ENCODE assay signal across 26 cellular contexts in the genomic region with DNA sequence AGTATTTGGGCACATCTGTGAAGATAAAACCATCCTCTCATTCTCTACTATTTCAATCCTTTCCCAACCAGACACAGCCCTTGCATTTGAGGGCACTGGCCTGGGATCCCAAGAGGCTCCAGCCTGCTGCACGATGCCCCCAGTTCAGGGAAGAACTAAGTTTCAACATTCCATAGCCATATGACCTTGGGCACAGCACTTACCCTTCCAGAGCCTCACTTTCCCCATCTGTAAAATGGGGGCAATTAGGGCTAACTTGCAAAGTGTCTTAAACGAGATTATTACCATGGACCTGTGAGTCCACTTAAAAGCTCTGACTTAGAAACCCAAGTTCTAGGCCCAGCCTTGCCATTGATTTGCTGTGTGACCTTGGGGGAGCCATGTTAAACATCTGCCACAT. TPM values are rescaled to one million over a fixed set of nuclear protein-coding genes. Genes with fewer than 3 reads are reported as not detected.
A peak's percentile ranks its signal among the peaks of the same experiment; 100 is the strongest.
DNase-seq lines count a peak whose midpoint lies in the region; ATAC-seq, FAIRE-seq and TF ChIP-seq lines count a peak whose summit lies in the region.
"Had no signal": no experiment of that assay in that cellular context is flagged by ENCODE, and none has a peak within 500 bp of the region (broad histone marks: within the 10 kb centered on the region; RNA-seq: fewer than 3 reads in every experiment).

No MANE protein-coding gene starts in this region.

- 0% methylated on average over 2 of the region's 2 CpGs for WGBS in K562 (ENCODE audit: insufficient coverage, low coverage, missing lambda C conversion rate)
- 75 to 92% (median 80%) methylated on average over 2 of the region's 2 CpGs for WGBS in spleen, 5 donors

- peaks cover 11% of the 10 kb centered on the region; the same call in 1 of the 2 replicates for H4K20me1 ChIP-seq in K562 (replicated peaks; ENCODE audit: control insufficient read depth, insufficient read depth, low read length)
- H4K20me1 ChIP-seq: BLaER1 had no signal

- H3K4me2 ChIP-seq in K562 (ENCODE audit: insufficient read depth, low read length): no peak overlapping the region
- H3K4me2 ChIP-seq: BLaER1 had no signal

- H3K36me3 ChIP-seq in K562 (ENCODE audit: control insufficient read depth, insufficient read depth, low read length): no peaks in the 10 kb centered on the region
- no peaks in the 10 kb centered on the region for H3K36me3 ChIP-seq in spleen
- H3K36me3 ChIP-seq: BE2C, BLaER1 had no signal

- H3K4me3 Mint-ChIP-seq in CD14-positive monocyte: no peak overlapping the region
- H3K4me3 Mint-ChIP-seq: CD4-positive, alpha-beta T cell; CD8-positive, alpha-beta T cell had no signal

- no TSS peak for BruUV-seq in K562 (replicated peaks; lab: Mats Ljungman, UMichigan)

- H3K9me1 ChIP-seq in K562 (ENCODE audit: control insufficient read depth, insufficient read depth, low read length): no peaks in the 10 kb centered on the region

- in situ Hi-C loops in K562 (cut with MboI) (no loop called here), KBM-7 (cut with MboI; ENCODE audit: low pct_unique_long_range_greater_than_20kb, low sequenced_read_pairs) (no loop called here)

- H3K9ac ChIP-seq in K562 (ENCODE audit: insufficient read depth in 1 of 2, low read depth in 2 of 2, low read length in 2 of 2): no peak overlapping the region
- H3K9ac ChIP-seq: BLaER1 had no signal

- H3K4me1 ChIP-seq in K562 (replicated peaks in 1 of 2; ENCODE audit: control insufficient read depth in 2 of 2, insufficient read depth in 2 of 2, low read length in 2 of 2): peaks cover 4 to 6% of the 10 kb centered on the region in 2 experiments; a peak in 3 of 5 replicates
- H3K4me1 ChIP-seq in spleen: no peaks in the 10 kb centered on the region
- H3K4me1 ChIP-seq: BE2C, BLaER1, Caco-2 had no signal

- no peak for TF ChIP-seq EP300 in K562 (IDR thresholded peaks at IDR 0.05; ENCODE audit: low read length)

- POLR2A ChIA-PET in K562 (lab: Yijun Ruan, JAX): interaction anchor here (0.6 to 0.8 kb wide), 2 partner anchors 12 to 17 kb away, joined by 3 to 5 read pairs; no protein-coding TSS in a partner anchor

- TF ChIP-seq CTCF in CD14-positive monocyte (IDR thresholded peaks at IDR 0.05): no peak
- no peak for TF ChIP-seq CTCF in K562 (IDR thresholded peaks at IDR 0.05 in 2 of 3, conservative IDR thresholded peaks at IDR 0.05 in 1 of 3; ENCODE audit: insufficient read depth in 2 of 3, low read depth in 1 of 3, low read length in 3 of 3)
- no peak for TF ChIP-seq CTCF in spleen (IDR thresholded peaks at IDR 0.05 in 8 of 11, conservative IDR thresholded peaks at IDR 0.05 in 3 of 11)

- peaks cover 0 to 3% (median 2%) of the 10 kb centered on the region in 3 donors for H3K27me3 Mint-ChIP-seq in CD14-positive monocyte (ENCODE audit: low read depth in 3 of 3)
- H3K27me3 Mint-ChIP-seq: CD4-positive, alpha-beta T cell had no signal

- H3K4me3 ChIP-seq in K562: no peak overlapping the region
- no peak overlapping the region for H3K4me3 ChIP-seq in spleen
- H3K4me3 ChIP-seq: BLaER1, GM12878 had no signal

- H3K9me3 Mint-ChIP-seq in CD14-positive monocyte: peaks cover 0 to 10% (median 0%) of the 10 kb centered on the region in 7 donors
- H3K9me3 Mint-ChIP-seq: CD4-positive, alpha-beta T cell; CD8-positive, alpha-beta T cell had no signal

- peak; percentile 24 for DNase-seq in CD14-positive monocyte (ENCODE audit: low spot score)
- DNase-seq in K562 (ENCODE audit: extremely low read depth in 1 of 4, low spot score in 3 of 4): no peak
- peak; percentile 11 for DNase-seq in epidermal melanocyte (ENCODE audit: insufficient read length, low spot score)
- peak; percentile 19 for DNase-seq in spleen
- DNase-seq in activated naive CD4-positive, alpha-beta T cell (lab: John Stamatoyannopoulos, UW): no peak
- DNase-seq in KBM-7: no peak
- DNase-seq: 8988T; ACHN; BE2C; C1 segment of cervical spinal cord; Caco-2; Calu3; CD4-positive, alpha-beta T cell; CD8-positive, alpha-beta T cell; DMS79 treated with DMSO at 0.1 percent for 48 hours; GF-D8 had no signal

- CTCF ChIA-PET in K562 (lab: Yijun Ruan, JAX; ENCODE audit: low intra/inter-chr PET ratio): no interaction called here

- intact Hi-C loops in CD14-positive monocyte (cut with micrococcal nuclease) (no loop called here), K562 (cut with micrococcal nuclease) (loop anchor here (10.0 kb wide), 1 partner anchor 535 kb away; no protein-coding TSS in a partner anchor), spleen (cut with DNase I; ENCODE audit: low total_unique reads) (no loop called here)

- no peaks in the 10 kb centered on the region for H3K36me3 Mint-ChIP-seq in CD14-positive monocyte
- H3K36me3 Mint-ChIP-seq: CD8-positive, alpha-beta T cell had no signal

- H3K9me3 ChIP-seq in K562 (replicated peaks; ENCODE audit: control insufficient read depth, insufficient read depth, low read depth, low read length): no peaks in the 10 kb centered on the region
- no peaks in the 10 kb centered on the region for H3K9me3 ChIP-seq in spleen
- H3K9me3 ChIP-seq: BE2C, BLaER1, Caco-2 had no signal

- no peak for ATAC-seq in K562
- no peak for ATAC-seq in HG03469 (IDR thresholded peaks at IDR 0.05; ENCODE audit: unreplicated experiment)
- ATAC-seq: CD8-positive, alpha-beta T cell; GM12878 had no signal

- no peak overlapping the region for H3K27ac Mint-ChIP-seq in CD14-positive monocyte
- H3K27ac Mint-ChIP-seq: CD4-positive, alpha-beta T cell; CD8-positive, alpha-beta T cell had no signal

- H3K27ac ChIP-seq in K562 (ENCODE audit: extremely low read depth, low read depth, low read length): no peak overlapping the region
- H3K27ac ChIP-seq in spleen: no peak overlapping the region
- H3K27ac ChIP-seq: BLaER1 had no signal

- H3K4me1 Mint-ChIP-seq in CD14-positive monocyte: no peaks in the 10 kb centered on the region

- TF ChIP-seq POLR2A in K562 (conservative IDR thresholded peaks at IDR 0.05) (no peak), spleen (IDR thresholded peaks at IDR 0.05) (no peak)

- TF ChIP-seq RAD21 in K562 (CRISPR knock-in tag; conservative IDR thresholded peaks at IDR 0.05 in 1 of 2, IDR thresholded peaks at IDR 0.05 in 1 of 2): no peak

- H3K79me2 ChIP-seq in K562 (ENCODE audit: control insufficient read depth, insufficient read depth, low read length): no peaks in the 10 kb centered on the region

- H2AFZ ChIP-seq in K562 (ENCODE audit: low read depth, low read length): no peak overlapping the region

- H3K27me3 ChIP-seq in K562 (ENCODE audit: control insufficient read depth in 2 of 2, insufficient read depth in 2 of 2, low read length in 2 of 2) (peaks cover 18 to 34% of the 10 kb centered on the region in 2 experiments; a peak in 4 of 5 replicates), spleen (replicated peaks in 1 of 7) (no peaks in the 10 kb centered on the region)
- H3K27me3 ChIP-seq: BE2C, BLaER1 had no signal

- no peak for FAIRE-seq in K562 (lab: Jason Lieb, UNC)
- FAIRE-seq: A204.1, D721Med, G401.6, GM12878, GM12892, GM18507 had no signal

TF ChIP-seq in K562, 482 proteins besides CTCF, POLR2A, EP300 and RAD21:
- TF ChIP-seq SMARCA5 (IDR thresholded peaks at IDR 0.05) (peak; percentile 73; the same call in 1 of the 2 replicates), PTBP1 (IDR thresholded peaks at IDR 0.05; ENCODE audit: low read depth, low read length) (0 out of 2 replicates have a peak, but pooled peaks have one; percentile 36), BCOR (IDR thresholded peaks at IDR 0.05) (peak; percentile 94), RBM25 (IDR thresholded peaks at IDR 0.05; ENCODE audit: low read depth, low read length, severe bottlenecking) (peak; percentile 88), ESRRA (IDR thresholded peaks at IDR 0.05; ENCODE audit: borderline replicate concordance, low read depth) (peak; percentile 92), ADNP (tag; IDR thresholded peaks at IDR 0.05) (peak; percentile 72; the same call in 1 of the 2 replicates), RCOR1 (IDR thresholded peaks at IDR 0.05; ENCODE audit: borderline replicate concordance in 1 of 2, low read depth in 2 of 2, low read length in 2 of 2) (peak in 1 of 2 experiments; percentile 73; a peak in 2 of 4 replicates), FOSL1 (tag; conservative IDR thresholded peaks at IDR 0.05) (no peak), TCFL5 (CRISPR knock-in tag; conservative IDR thresholded peaks at IDR 0.05) (no peak), CBX1 (IDR thresholded peaks at IDR 0.05; ENCODE audit: low read depth) (peak; percentile 70; the same call in 1 of the 2 replicates), XRCC4 (IDR thresholded peaks at IDR 0.05; ENCODE audit: extremely low read depth, insufficient read depth, insufficient read length) (no peak), HDAC2 (IDR thresholded peaks at IDR 0.05) (peak; percentile 64; the same call in 1 of the 2 replicates), KDM1A (IDR thresholded peaks at IDR 0.05) (peak; percentile 73 to 83), MAFK (IDR thresholded peaks at IDR 0.05; ENCODE audit: low read length) (no peak)

RNA-seq across cellular contexts. Expression of gene CDCP2, which starts 22.9 kb away (rescaled TPM):
- polyA plus RNA-seq in CD14-positive monocyte (not detected), K562 (2011; rRNA removed) (not detected in 2 replicates), K562 (2014; fragmentation: Illumina TruSeq; extraction: Trizol) (not detected in 2 replicates), K562 (2014; fragmentation: Nextera tagmentation; extraction: Ambion mirVana) (not detected), K562 (2014; rRNA removed) (0.05 TPM in 1 of 2 replicates, not detected in the other), spleen (not detected)
- 0.14 and 0.21 TPM in 2 replicates for total RNA-seq in K562 (2011; cell fraction: chromatin; rRNA removed; ENCODE audit: low replicate concordance)
- not detected in 2 replicates for total RNA-seq in K562 (2011; cell fraction: nucleolus; rRNA removed)
- 0.22 TPM in 1 of 2 replicates, not detected in the other for total RNA-seq in K562 (2011; cell fraction: nucleoplasm; rRNA removed)
- total RNA-seq in K562 (2014; rRNA removed) (not detected in 2 replicates), K562 (2014; rRNA removed; fragmentation: Illumina TruSeq; extraction: Trizol) (0.06 TPM in 1 of 2 replicates, not detected in the other), K562 (2015; rRNA removed; fragmentation: Illumina TruSeq; extraction: Trizol) (not detected in 2 replicates), K562 (2021) (not detected in 2 replicates), spleen (1 to 10 TPM in 2 of 7 donors, under 1 TPM in 5; 0.23 to 1.6 (median 0.85) TPM)
- polyA plus RNA-seq in K562 (2011; cell fraction: cytosol; rRNA removed): 0.03 TPM in 1 of 2 replicates, not detected in the other
- not detected in 2 replicates for polyA plus RNA-seq in K562 (2011; cell fraction: nucleus; rRNA removed)
- not detected in 2 replicates for polyA plus RNA-seq in K562 (2012)
- 0.09 TPM in 1 of 2 replicates, not detected in the other for polyA minus RNA-seq in K562 (2011; rRNA and poly(A)+ RNA removed)
- polyA minus RNA-seq in K562 (2011; cell fraction: cytosol; rRNA and poly(A)+ RNA removed): not detected in 2 replicates
- polyA minus RNA-seq in K562 (2011; cell fraction: nucleus; rRNA and poly(A)+ RNA removed): not detected in 2 replicates
- total RNA-seq: A673; Caco-2; Calu3; CD4-positive, alpha-beta T cell; CD8-positive, alpha-beta T cell had no signal
- polyA plus RNA-seq: AG04450, GM12878 had no signal

Comparison
In these comparisons a context has a peak if more than half of its experiments do, and no peak if none do; other contexts are left out.
1. DNase-seq: peak in CD14-positive monocyte (single experiment), epidermal melanocyte (single experiment) and spleen (single experiment); none in K562 (0 of 4), activated naive CD4-positive, alpha-beta T cell (0 of 4) and KBM-7 (single experiment).